1 cellular context compared by ENCODE assay signal in genomic region chr15:40323953-40324937, GRCh38.
A peak's percentile ranks its signal among the peaks of the same experiment; 100 is the strongest.
TF ChIP-seq lines count a peak whose summit lies in the region.

No MANE protein-coding gene starts in this region.

TF ChIP-seq in GM12878, 131 proteins besides CTCF, POLR2A, EP300 and RAD21:
- TF ChIP-seq ZNF207 (IDR thresholded peaks at IDR 0.05; ENCODE audit: borderline replicate concordance): no peak
- TF ChIP-seq BCLAF1 (IDR thresholded peaks at IDR 0.05): no peak
- no peak for TF ChIP-seq CREB1 (IDR thresholded peaks at IDR 0.05; ENCODE audit: low read depth)
- TF ChIP-seq SUPT20H (IDR thresholded peaks at IDR 0.05; ENCODE audit: borderline replicate concordance, control insufficient read depth, low read depth, low read length): no peak
- 0 out of 2 replicates have a peak, but pooled peaks have one; percentile 71 for TF ChIP-seq GATAD2B (conservative IDR thresholded peaks at IDR 0.05; ENCODE audit: low read depth)
- no peak; the same call in 1 of the 2 replicates for TF ChIP-seq NR2F1 (conservative IDR thresholded peaks at IDR 0.05)
- TF ChIP-seq IKZF2 (IDR thresholded peaks at IDR 0.05): no peak
- no peak for TF ChIP-seq ZNF217 (IDR thresholded peaks at IDR 0.05)
- no peak for TF ChIP-seq ETV6 (conservative IDR thresholded peaks at IDR 0.05 in 1 of 2, IDR thresholded peaks at IDR 0.05 in 1 of 2; ENCODE audit: borderline replicate concordance in 1 of 2, low read depth in 1 of 2)
- TF ChIP-seq NFXL1 (IDR thresholded peaks at IDR 0.05; ENCODE audit: borderline replicate concordance): no peak
- TF ChIP-seq MTA2 (IDR thresholded peaks at IDR 0.05; ENCODE audit: low read depth): no peak
- no peak for TF ChIP-seq RB1 (IDR thresholded peaks at IDR 0.05; ENCODE audit: borderline replicate concordance)
- TF ChIP-seq EED (IDR thresholded peaks at IDR 0.05; ENCODE audit: low read depth): no peak
- TF ChIP-seq IKZF1 (conservative IDR thresholded peaks at IDR 0.05): peak; percentile 53
- no peak for TF ChIP-seq ZNF24 (IDR thresholded peaks at IDR 0.05)
- TF ChIP-seq PRDM15 (CRISPR knock-in tag; IDR thresholded peaks at IDR 0.05): no peak
- no peak for TF ChIP-seq NR2C1 (IDR thresholded peaks at IDR 0.05)
- no peak for TF ChIP-seq SUZ12 (IDR thresholded peaks at IDR 0.05; ENCODE audit: unreplicated experiment)
- no peak for TF ChIP-seq MLLT1 (IDR thresholded peaks at IDR 0.05)
- TF ChIP-seq MEF2A (IDR thresholded peaks at IDR 0.05; ENCODE audit: insufficient read depth, low read depth, low read length): no peak
- TF ChIP-seq LARP7 (IDR thresholded peaks at IDR 0.05): peak; percentile 68; the same call in 1 of the 2 replicates
- TF ChIP-seq KLF5 (IDR thresholded peaks at IDR 0.05; ENCODE audit: partially characterized antibody): no peak
- TF ChIP-seq YY1 (IDR thresholded peaks at IDR 0.05; ENCODE audit: low read depth, low read length): peak; percentile 83
- TF ChIP-seq PAX8 (IDR thresholded peaks at IDR 0.05): no peak
- TF ChIP-seq FOXM1 (IDR thresholded peaks at IDR 0.05; ENCODE audit: low read depth, low read length): no peak
- TF ChIP-seq CHD1 (IDR thresholded peaks at IDR 0.05; ENCODE audit: low read depth, low read length): no peak
- no peak for TF ChIP-seq BCL11A (IDR thresholded peaks at IDR 0.05; ENCODE audit: low read depth, low read length)
- TF ChIP-seq DPF2 (IDR thresholded peaks at IDR 0.05): peak; percentile 58; the same call in 1 of the 2 replicates
- no peak for TF ChIP-seq SIX5 (IDR thresholded peaks at IDR 0.05; ENCODE audit: low read depth, low read length, severe bottlenecking)
- no peak for TF ChIP-seq RBBP5 (conservative IDR thresholded peaks at IDR 0.05)
- no peak for TF ChIP-seq USF1 (IDR thresholded peaks at IDR 0.05; ENCODE audit: borderline replicate concordance, extremely low read length, insufficient read depth, low read depth, low read length)
- TF ChIP-seq HDAC2 (IDR thresholded peaks at IDR 0.05): no peak
- TF ChIP-seq KDM1A (IDR thresholded peaks at IDR 0.05; ENCODE audit: borderline replicate concordance): no peak
- TF ChIP-seq NBN (IDR thresholded peaks at IDR 0.05): no peak
- TF ChIP-seq PML (IDR thresholded peaks at IDR 0.05; ENCODE audit: low read length): no peak
- TF ChIP-seq MYC (IDR thresholded peaks at IDR 0.05; ENCODE audit: insufficient read depth, insufficient read length, insufficient replicate concordance, low read length, severe bottlenecking): no peak
